In genomic region chr14:31405599-31406251, GRCh38 we compare ENCODE assay signal across 1 cellular context.
TF ChIP-seq lines count a peak whose summit lies in the region.

No MANE protein-coding gene starts in this region.

TF ChIP-seq in K562, 482 proteins besides CTCF, POLR2A, EP300 and RAD21 (continued from another document):
- TF ChIP-seq CBFA2T3 (IDR thresholded peaks at IDR 0.05) (peak; percentile 59), ZNF263 (CRISPR knock-in tag; IDR thresholded peaks at IDR 0.05; ENCODE audit: borderline replicate concordance) (no peak), ZNF316 (IDR thresholded peaks at IDR 0.05) (peak; percentile 47), TEAD4 (IDR thresholded peaks at IDR 0.05; ENCODE audit: low read length) (peak; percentile 49; the same call in 1 of the 2 replicates), TEAD4 (CRISPR knock-in tag; IDR thresholded peaks at IDR 0.05; ENCODE audit: borderline replicate concordance) (no peak), C11orf30 (IDR thresholded peaks at IDR 0.05; ENCODE audit: low read depth) (0 out of 2 replicates have a peak, but pooled peaks have one; percentile 33)
